In genomic region chr16:1984347-1985225, GRCh38 we compare ENCODE assay signal across 8 cellular contexts. TPM values are rescaled to one million over a fixed set of nuclear protein-coding genes. Genes with fewer than 3 reads are reported as not detected.
A peak's percentile ranks its signal among the peaks of the same experiment; 100 is the strongest.
DNase-seq lines count a peak whose midpoint lies in the region; ATAC-seq and TF ChIP-seq lines count a peak whose summit lies in the region.

No MANE protein-coding gene starts in this region.

- H3K9me3 ChIP-seq in heart right ventricle, result no peaks in the 10 kb centered on the region

- ATAC-seq in HG02642 (IDR thresholded peaks at IDR 0.05; ENCODE audit: poor library complexity, unreplicated experiment) (peak; percentile 16), WTC11 (no peak), heart right ventricle (peak in 6 of 8 donors; percentile 2 to 10 (median 4)), GM18867 (IDR thresholded peaks at IDR 0.05; ENCODE audit: unreplicated experiment) (no peak)

- DNase-seq in GM06990 (ENCODE audit: extremely low read depth, insufficient read length), result no peak
- peak; percentile 46 for DNase-seq in WTC11 (ENCODE audit: low spot score)
- no peak for DNase-seq in heart right ventricle
- DNase-seq in skeletal muscle cell (ENCODE audit: low read depth), result no peak
- no peak for DNase-seq in A172 (ENCODE audit: low spot score)
- no peak for DNase-seq in GM20000 (ENCODE audit: low spot score)

- H3K4me3 ChIP-seq in GM06990 (replicated peaks; ENCODE audit: low read depth, low read length) (peak overlapping the region; percentile 90), heart right ventricle (peak overlapping the region; percentile 80 to 98 (median 91)), skeletal muscle cell (ENCODE audit: low read depth, low read length) (peak overlapping the region; percentile 71)

- intact Hi-C loops in heart right ventricle (cut with DNase I), result loop anchor here in 1 of 10 donors (10.0 kb wide), 1 partner anchor 60 kb away; no protein-coding TSS in a partner anchor

- POLR2A ChIA-PET in WTC11 (lab: Charles Lee), result interaction anchor here (0.5 to 1.3 kb wide), 3 partner anchors 20 to 174 kb away, joined by 3 to 4 read pairs (median 3); partner anchors contain the start of genes RPS2 and TRAF7

- peaks cover 11% of the 10 kb centered on the region for H3K36me3 ChIP-seq in GM06990 (ENCODE audit: control insufficient read depth, insufficient read depth, low read length)
- peaks cover 0 to 23% (median 12%) of the 10 kb centered on the region in 9 donors for H3K36me3 ChIP-seq in heart right ventricle

- 10 to 12% methylated on average over 58 of the region's 58 CpGs for WGBS in heart right ventricle, 2 donors

- H3K9me3 Mint-ChIP-seq in WTC11, result no peaks in the 10 kb centered on the region

- H3K4me1 ChIP-seq in heart right ventricle, result peaks cover 11 to 34% (median 28%) of the 10 kb centered on the region in 9 donors

- peaks cover 5% of the 10 kb centered on the region; the same call in 1 of the 2 replicates for H3K36me3 Mint-ChIP-seq in WTC11

- H3K4me1 Mint-ChIP-seq in WTC11, result peaks cover 34% of the 10 kb centered on the region

- H3K27ac ChIP-seq in heart right ventricle, result peak overlapping the region; percentile 65 to 89 (median 81)

- H3K27me3 ChIP-seq in GM06990 (replicated peaks; ENCODE audit: control insufficient read depth, insufficient read depth, low read length) (no peaks in the 10 kb centered on the region; the same call in 1 of the 2 replicates), heart right ventricle (peaks cover 12 to 54% (median 43%) of the 10 kb centered on the region in 7 donors)

- H3K27me3 Mint-ChIP-seq in WTC11 (ENCODE audit: low read depth), result peaks cover 48% of the 10 kb centered on the region

- H3K4me3 Mint-ChIP-seq in WTC11, result peak overlapping the region; percentile 81

- TF ChIP-seq CTCF in GM06990 (IDR thresholded peaks at IDR 0.05; ENCODE audit: insufficient read depth, low read length, poor library complexity, severe bottlenecking), result no peak
- TF ChIP-seq CTCF in WTC11 (IDR thresholded peaks at IDR 0.05), result no peak
- no peak for TF ChIP-seq CTCF in heart right ventricle (IDR thresholded peaks at IDR 0.05)
- no peak for TF ChIP-seq CTCF in GM20000 (IDR thresholded peaks at IDR 0.05; ENCODE audit: extremely low read depth, missing control alignments)

- CTCF ChIA-PET in WTC11 (lab: Charles Lee), result interaction anchor here (0.8 to 1.8 kb wide), 6 partner anchors 8 to 202 kb away, joined by 3 to 11 read pairs (median 3); partner anchors contain the start of genes NUBP2 and SPSB3

- peak overlapping the region; percentile 63; the same call in 1 of the 2 replicates for H3K27ac Mint-ChIP-seq in WTC11

TF ChIP-seq in WTC11, 78 proteins besides CTCF, POLR2A, EP300 and RAD21 (continues in another document):
- TF ChIP-seq STAT6 (CRISPR knock-in tag; conservative IDR thresholded peaks at IDR 0.05; ENCODE audit: low read depth), result no peak
- TF ChIP-seq GTF2I (CRISPR knock-in tag; conservative IDR thresholded peaks at IDR 0.05), result no peak
- no peak for TF ChIP-seq MYBL2 (CRISPR knock-in tag; IDR thresholded peaks at IDR 0.05)
- no peak for TF ChIP-seq HMGA2 (CRISPR knock-in tag; IDR thresholded peaks at IDR 0.05)
- TF ChIP-seq FOXK1 (CRISPR knock-in tag; IDR thresholded peaks at IDR 0.05), result 0 out of 2 replicates have a peak, but pooled peaks have one; percentile 2
- TF ChIP-seq ZNF121 (CRISPR knock-in tag; IDR thresholded peaks at IDR 0.05), result no peak
- TF ChIP-seq ZMAT4 (CRISPR knock-in tag; IDR thresholded peaks at IDR 0.05), result no peak
- peak; percentile 18; the same call in 1 of the 2 replicates for TF ChIP-seq ZNF263 (CRISPR knock-in tag; IDR thresholded peaks at IDR 0.05; ENCODE audit: low read depth)
- TF ChIP-seq OVOL2 (CRISPR knock-in tag; IDR thresholded peaks at IDR 0.05; ENCODE audit: borderline replicate concordance), result no peak
- TF ChIP-seq SMAD4 (CRISPR knock-in tag; IDR thresholded peaks at IDR 0.05), result no peak
- 0 out of 2 replicates have a peak, but pooled peaks have one; percentile 21 for TF ChIP-seq ELF4 (CRISPR knock-in tag; IDR thresholded peaks at IDR 0.05; ENCODE audit: low read depth)
- TF ChIP-seq USF2 (CRISPR knock-in tag; IDR thresholded peaks at IDR 0.05), result no peak
- no peak for TF ChIP-seq JAZF1 (CRISPR knock-in tag; IDR thresholded peaks at IDR 0.05)
- no peak for TF ChIP-seq ATF2 (CRISPR knock-in tag; IDR thresholded peaks at IDR 0.05; ENCODE audit: borderline replicate concordance, low read depth)
- TF ChIP-seq PREB (CRISPR knock-in tag; IDR thresholded peaks at IDR 0.05; ENCODE audit: borderline replicate concordance), result no peak

RNA-seq across cellular contexts. Expression of gene GFER, which starts 0.6 kb away (rescaled TPM):
- total RNA-seq in WTC11 (2021) (56.0 to 58.5 TPM (median 57.0 TPM) in 3 replicates), heart right ventricle (10 to 100 TPM; 14.7 to 30.2 (median 24.5) TPM)
- polyA plus RNA-seq in heart right ventricle, result 10 to 100 TPM; 37.5 to 65.6 TPM
- 24.1 and 36.1 TPM in 2 replicates for total RNA-seq in A172 (2014; rRNA removed; shearing (Covaris generic))

RNA-seq across cellular contexts. Expression of gene NOXO1, which starts 3.3 kb away (rescaled TPM):
- 5.7 to 7.7 TPM (median 6.9 TPM) in 3 replicates for total RNA-seq in WTC11 (2021)
- total RNA-seq in heart right ventricle, result not detected
- under 1 TPM; 0.09 to 0.29 TPM for polyA plus RNA-seq in heart right ventricle
- 0.19 TPM in 1 of 2 replicates, not detected in the other for total RNA-seq in A172 (2014; rRNA removed; shearing (Covaris generic))

RNA-seq across cellular contexts. Expression of gene SYNGR3, which starts 5.2 kb away (rescaled TPM):
- total RNA-seq in WTC11 (2021), result 41.5 to 53.5 TPM (median 51.2 TPM) in 3 replicates
- under 1 TPM in 8 of 10 donors, not detected in 2; 0.15 to 0.62 (median 0.28) TPM for total RNA-seq in heart right ventricle
- 1 to 10 TPM in 1 of 2 donors, under 1 TPM in 1; 0.51 to 2.5 TPM for polyA plus RNA-seq in heart right ventricle
- 21.8 and 29.3 TPM in 2 replicates for total RNA-seq in A172 (2014; rRNA removed; shearing (Covaris generic))

RNA-seq across cellular contexts. Expression of gene TBL3, which starts 12.7 kb away (rescaled TPM):
- total RNA-seq in WTC11 (2021) (67.6 to 73.4 TPM (median 71.3 TPM) in 3 replicates), heart right ventricle (10 to 100 TPM; 18.5 to 26.7 (median 21.9) TPM)
- 10 to 100 TPM; 57.4 to 71.1 TPM for polyA plus RNA-seq in heart right ventricle
- total RNA-seq in A172 (2014; rRNA removed; shearing (Covaris generic)), result 73.6 and 82.8 TPM in 2 replicates

RNA-seq across cellular contexts. Expression of gene RNF151, which starts 17.9 kb away (rescaled TPM):
- total RNA-seq in WTC11 (2021) (0.31 TPM in 1 of 3 replicates, not detected in the others), heart right ventricle (not detected)
- polyA plus RNA-seq in heart right ventricle, result not detected
- total RNA-seq in A172 (2014; rRNA removed; shearing (Covaris generic)), result 0.17 TPM in 1 of 2 replicates, not detected in the other

Comparison
In these comparisons a context has a peak if more than half of its experiments do, and no peak if none do; other contexts are left out.
1. ATAC-seq: peak in HG02642 (single experiment) and heart right ventricle (6 of 8); none in WTC11 (single experiment) and GM18867 (single experiment).
2. RNA of gene SYNGR3, which starts 5.2 kb away (total RNA-seq): 41.5 to 53.5 TPM in WTC11 and 21.8 to 29.3 TPM in A172; 0.15 to 0.62 TPM in heart right ventricle; every median in the first group is over 10 times any median in the second.
3. Peak in every context shown above with its lines, with median percentiles within 50 percentile points of each other: H3K4me3 ChIP-seq.